12 cellular contexts compared by ENCODE assay signal in the genomic region with DNA sequence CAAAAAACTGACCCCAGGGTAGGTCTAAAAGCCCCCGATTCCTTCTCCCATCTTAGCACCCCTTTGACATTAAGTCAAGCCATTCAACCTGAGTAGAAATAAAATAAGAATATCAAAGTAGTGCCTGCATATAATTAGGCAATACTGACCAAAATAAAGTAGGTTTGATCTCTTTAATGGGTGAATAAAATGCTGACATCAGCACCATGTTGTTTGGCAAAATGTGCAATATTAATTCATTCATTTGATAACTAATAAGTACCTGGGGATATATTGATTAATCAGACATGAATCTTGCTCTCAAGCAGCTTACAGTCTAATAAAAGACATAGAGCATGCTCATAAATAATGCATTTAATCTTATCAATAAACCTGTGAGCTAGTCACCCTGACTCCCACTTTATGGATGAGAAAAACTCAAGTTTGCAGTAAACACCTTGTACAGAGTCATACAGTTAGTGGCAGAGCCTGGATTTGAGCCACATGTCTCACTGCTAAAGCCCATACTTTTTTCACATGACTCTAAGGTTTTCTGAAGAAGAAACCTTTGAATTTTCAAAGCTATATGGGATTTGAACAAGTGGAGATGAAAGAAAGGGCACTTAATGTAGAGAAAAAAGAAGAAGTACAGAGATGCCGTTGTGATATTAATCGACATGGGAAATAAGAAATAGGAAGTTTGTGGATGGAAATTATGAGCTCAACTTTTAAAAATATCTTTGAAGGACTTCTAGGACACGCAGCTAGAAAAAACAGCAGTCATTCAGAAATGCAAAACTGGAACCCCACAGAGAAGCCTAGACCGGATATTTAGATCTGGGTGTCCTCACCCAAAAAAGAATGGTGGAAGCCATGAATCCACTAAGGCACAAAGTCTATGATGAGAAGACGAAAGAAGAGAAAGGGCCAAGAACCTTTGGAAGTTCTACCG.
DNase-seq lines count a peak whose midpoint lies in the region; ATAC-seq, FAIRE-seq and TF ChIP-seq lines count a peak whose summit lies in the region.
"Had no signal": no experiment of that assay in that cellular context is flagged by ENCODE, and none has a peak within 500 bp of the region (broad histone marks: within the 10 kb centered on the region; RNA-seq: fewer than 3 reads in every experiment).

No MANE protein-coding gene starts in this region.

- CTCF ChIA-PET in endothelial cell of umbilical vein (lab: Charles Lee) = interaction anchor here (0.7 to 1.6 kb wide), 2 partner anchors 139 kb away, joined by 3 to 5 read pairs; no protein-coding TSS in a partner anchor

- no peaks in the 10 kb centered on the region for H3F3A ChIP-seq in GM23248 (ENCODE audit: insufficient read depth)

- H3K9me2 ChIP-seq in GM23248 (ENCODE audit: insufficient read depth) = no peaks in the 10 kb centered on the region

- TF ChIP-seq POLR2A in endothelial cell of umbilical vein (IDR thresholded peaks at IDR 0.05; ENCODE audit: low read depth, low read length) = no peak

- DNase-seq in AML-193 (lab: John Stamatoyannopoulos, UW) (peak; percentile 77 to 85), NOMO-1 treated with dmso at 0.1 percent for 144 hours (lab: John Stamatoyannopoulos, UW; ENCODE audit: unreplicated experiment) (peak; percentile 63), endothelial cell of umbilical vein (ENCODE audit: low read depth, low spot score) (no peak), nucleus accumbens (lab: John Stamatoyannopoulos, UW) (no peak), urothelium cell line (ENCODE audit: low spot score) (no peak), GM23248 (no peak)
- DNase-seq: aorta, NCI-H226 had no signal

- H4K20me1 ChIP-seq in endothelial cell of umbilical vein (replicated peaks; ENCODE audit: control insufficient read depth, extremely low read depth, insufficient read depth, low read length) (no peaks in the 10 kb centered on the region), GM23248 (ENCODE audit: insufficient read depth) (no peaks in the 10 kb centered on the region)

- H3K9ac ChIP-seq in endothelial cell of umbilical vein (replicated peaks; ENCODE audit: extremely low read depth, insufficient read depth, low read length) (no peak overlapping the region), GM23248 (no peak overlapping the region)
- H3K9ac ChIP-seq: KMS-11 had no signal

- POLR2A ChIA-PET in endothelial cell of umbilical vein (lab: Charles Lee) = no interaction called here

- H3K79me2 ChIP-seq in endothelial cell of umbilical vein (ENCODE audit: control insufficient read depth, insufficient read depth, low read length) = no peaks in the 10 kb centered on the region
- no peaks in the 10 kb centered on the region for H3K79me2 ChIP-seq in GM23248 (ENCODE audit: insufficient read depth)

- intact Hi-C loops in endothelial cell of umbilical vein (cut with micrococcal nuclease) = no loop called here

- H3K4me2 ChIP-seq in endothelial cell of umbilical vein (ENCODE audit: insufficient read depth, low read length) (no peak overlapping the region), GM23248 (ENCODE audit: unreplicated experiment) (no peak overlapping the region)
- H3K4me2 ChIP-seq: KMS-11 had no signal

- H3K9me1 ChIP-seq in endothelial cell of umbilical vein (replicated peaks; ENCODE audit: control insufficient read depth, extremely low read depth, insufficient read depth, low read length) = no peaks in the 10 kb centered on the region

- no TSS peak for BruUV-seq in endothelial cell of umbilical vein (replicated peaks; lab: Mats Ljungman, UMichigan)

- H3K4me1 ChIP-seq in endothelial cell of umbilical vein (ENCODE audit: control insufficient read depth, extremely low read depth, insufficient read depth, low read length) (no peaks in the 10 kb centered on the region), GM23248 (ENCODE audit: insufficient read depth) (no peaks in the 10 kb centered on the region)

- no peaks in the 10 kb centered on the region for H3K36me3 ChIP-seq in endothelial cell of umbilical vein (ENCODE audit: control insufficient read depth in 2 of 2, extremely low read depth in 1 of 2, insufficient read depth in 2 of 2, low read length in 2 of 2)
- no peaks in the 10 kb centered on the region for H3K36me3 ChIP-seq in GM23248 (ENCODE audit: low read depth)

- H3K9me3 ChIP-seq in endothelial cell of umbilical vein (replicated peaks; ENCODE audit: control insufficient read depth, insufficient read depth, low read length) (peaks cover 1% of the 10 kb centered on the region), GM23248 (ENCODE audit: low read depth) (no peaks in the 10 kb centered on the region)

- H3K4me3 ChIP-seq in endothelial cell of umbilical vein (replicated peaks in 1 of 3; ENCODE audit: insufficient read depth in 1 of 3, low read depth in 1 of 3, low read length in 3 of 3) (no peak overlapping the region), GM23248 (no peak overlapping the region)

- H3K27me3 ChIP-seq in endothelial cell of umbilical vein (ENCODE audit: control insufficient read depth in 2 of 2, insufficient read depth in 2 of 2, low read length in 2 of 2) (no peaks in the 10 kb centered on the region), GM23248 (replicated peaks; ENCODE audit: insufficient read depth) (no peaks in the 10 kb centered on the region)

- H2AFZ ChIP-seq in endothelial cell of umbilical vein (ENCODE audit: low read depth, low read length) = no peak overlapping the region
- no peak overlapping the region for H2AFZ ChIP-seq in GM23248

- in situ Hi-C loops in GM23248 (cut with MboI) = no loop called here

- no peak for TF ChIP-seq CTCF in endothelial cell of umbilical vein (IDR thresholded peaks at IDR 0.05; ENCODE audit: extremely low read depth in 1 of 2, insufficient read depth in 1 of 2, low read depth in 1 of 2, low read length in 2 of 2)

- ATAC-seq in GM18909 (IDR thresholded peaks at IDR 0.05; ENCODE audit: poor library complexity, unreplicated experiment) (peak; percentile 55), GM21390 (IDR thresholded peaks at IDR 0.05; ENCODE audit: unreplicated experiment) (no peak)

- FAIRE-seq in endothelial cell of umbilical vein (lab: Jason Lieb, UNC) = peak; percentile 70
- FAIRE-seq in urothelium cell line (lab: Jason Lieb, UNC) = no peak

- dilution Hi-C loops in endothelial cell of umbilical vein (cut with MboI; ENCODE audit: extremely low pct_ligation_motif_present, low sequenced_read_pairs) = no loop called here

- H3K27ac ChIP-seq in endothelial cell of umbilical vein (ENCODE audit: insufficient read depth, low read depth, low read length) (no peak overlapping the region), GM23248 (no peak overlapping the region)
- H3K27ac ChIP-seq: C4-2B, KMS-11 had no signal

- whole genome bisulfite sequencing in GM23248 (ENCODE audit: low coverage in 1 of 2, low lambda C conversion rate in 2 of 2, missing lambda C conversion rate in 2 of 2), 2 experiments = 75 to 77% methylated on average over 7 of the region's 7 CpGs

TF ChIP-seq in endothelial cell of umbilical vein, 7 proteins besides CTCF, POLR2A, EP300 and RAD21:
- TF ChIP-seq MYC (IDR thresholded peaks at IDR 0.05; ENCODE audit: low read depth, low read length) (no peak), FOS (IDR thresholded peaks at IDR 0.05; ENCODE audit: borderline replicate concordance, insufficient read depth, low read length) (no peak), GATA2 (IDR thresholded peaks at IDR 0.05; ENCODE audit: insufficient read depth, insufficient read length, low read depth, low read length) (no peak), EZH2 (IDR thresholded peaks at IDR 0.05; ENCODE audit: borderline replicate concordance, low read depth, low read length, severe bottlenecking) (no peak), POLR2AphosphoS5 (IDR thresholded peaks at IDR 0.05; ENCODE audit: insufficient read depth, low read depth, low read length) (no peak), JUN (IDR thresholded peaks at IDR 0.05; ENCODE audit: borderline replicate concordance, insufficient read depth, insufficient read length, low read depth) (no peak)
- TF ChIP-seq, protein P1, sequence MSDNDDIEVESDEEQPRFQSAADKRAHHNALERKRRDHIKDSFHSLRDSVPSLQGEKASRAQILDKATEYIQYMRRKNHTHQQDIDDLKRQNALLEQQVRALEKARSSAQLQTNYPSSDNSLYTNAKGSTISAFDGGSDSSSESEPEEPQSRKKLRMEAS (IDR thresholded peaks at IDR 0.05; ENCODE audit: insufficient read depth, insufficient read length) = no peak
TF ChIP-seq in endothelial cell of umbilical vein: peak in this region for 0.

Comparison
In these comparisons a context has a peak if more than half of its experiments do, and no peak if none do; other contexts are left out.
1. DNase-seq: peak in AML-193 (2 of 2) and NOMO-1 treated with dmso at 0.1 percent for 144 hours (single experiment); none in endothelial cell of umbilical vein (single experiment), nucleus accumbens (0 of 56), urothelium cell line (single experiment) and GM23248 (single experiment).